Comparison of ENCODE assay signal across 18 cellular contexts in genomic region chr15:69343133-69343532, GRCh38. TPM values are rescaled to one million over a fixed set of nuclear protein-coding genes. Genes with fewer than 3 reads are reported as not detected.
DNase-seq lines count a peak whose midpoint lies in the region; ATAC-seq and TF ChIP-seq lines count a peak whose summit lies in the region.
"Had no signal": no experiment of that assay in that cellular context is flagged by ENCODE, and none has a peak within 500 bp of the region (broad histone marks: within the 10 kb centered on the region; RNA-seq: fewer than 3 reads in every experiment).

No MANE protein-coding gene starts in this region.

- H3K9me3 ChIP-seq in HUES6 (ENCODE audit: control insufficient read depth, insufficient read depth, low read depth, low read length): no peaks in the 10 kb centered on the region
- H3K9me3 ChIP-seq in adrenal gland (replicated peaks in 1 of 3): no peaks in the 10 kb centered on the region
- H3K9me3 ChIP-seq in iPS-20b (ENCODE audit: insufficient read depth, low read depth, low read length): no peaks in the 10 kb centered on the region
- H3K9me3 ChIP-seq: BLaER1 had no signal

- no peak overlapping the region for H2AFZ ChIP-seq in GM23338
- H2AFZ ChIP-seq: GM23248 had no signal

- no peak for TF ChIP-seq POLR2A in adrenal gland (IDR thresholded peaks at IDR 0.05)

- peaks cover 9% of the 10 kb centered on the region for H3K27me3 Mint-ChIP-seq in GM23338 (ENCODE audit: insufficient read depth, low read depth, poor library complexity)

- no peaks in the 10 kb centered on the region for H3K9me3 Mint-ChIP-seq in GM23338
- H3K9me3 Mint-ChIP-seq: CD8-positive, alpha-beta memory T cell; IgD-negative memory B cell had no signal

- peaks cover 31% of the 10 kb centered on the region for H3K4me1 ChIP-seq in GM23338 (ENCODE audit: insufficient read depth)
- peaks cover 23% of the 10 kb centered on the region for H3K4me1 ChIP-seq in HUES6 (ENCODE audit: control insufficient read depth, insufficient read depth, low read length)
- H3K4me1 ChIP-seq in adrenal gland (replicated peaks in 1 of 2): peaks cover 0 to 13% of the 10 kb centered on the region in 2 donors
- peaks cover 24% of the 10 kb centered on the region for H3K4me1 ChIP-seq in iPS-20b (ENCODE audit: insufficient read depth, low read length)
- H3K4me1 ChIP-seq: BLaER1 had no signal

- H3K36me3 Mint-ChIP-seq in GM23338 (ENCODE audit: low read depth): peaks cover 8% of the 10 kb centered on the region; the same call in 2 of the 3 replicates
- H3K36me3 Mint-ChIP-seq: CD8-positive, alpha-beta memory T cell had no signal

- no peaks in the 10 kb centered on the region for H3K79me2 ChIP-seq in GM23338 (replicated peaks; ENCODE audit: insufficient read depth)

- no peaks in the 10 kb centered on the region for H3K9me2 ChIP-seq in GM23338 (ENCODE audit: insufficient read depth)

- intact Hi-C loops in adrenal gland (cut with DNase I): no loop called here

- H3F3A ChIP-seq in GM23338 (replicated peaks; ENCODE audit: low read depth): no peaks in the 10 kb centered on the region

- H3K27me3 ChIP-seq in GM23338 (ENCODE audit: insufficient read depth): no peaks in the 10 kb centered on the region
- H3K27me3 ChIP-seq in HUES6 (ENCODE audit: control insufficient read depth, insufficient read depth, low read length): no peaks in the 10 kb centered on the region
- no peaks in the 10 kb centered on the region for H3K27me3 ChIP-seq in adrenal gland
- no peaks in the 10 kb centered on the region for H3K27me3 ChIP-seq in iPS-20b (ENCODE audit: insufficient read depth, low read length)
- H3K27me3 ChIP-seq: BLaER1 had no signal

- 0 out of 2 replicates have a peak overlapping the region, but pooled peaks have one; percentile 1 for H3K4me3 ChIP-seq in GM23338
- H3K4me3 ChIP-seq in HUES6 (ENCODE audit: low read depth, low read length): no peak overlapping the region
- H3K4me3 ChIP-seq in adrenal gland: no peak overlapping the region
- peak overlapping the region; percentile 3; the same call in 1 of the 2 replicates for H3K4me3 ChIP-seq in iPS-20b (ENCODE audit: low read length)
- H3K4me3 ChIP-seq: BLaER1, GM23248 had no signal

- H3K4me2 ChIP-seq in GM23338: peak overlapping the region; percentile 28
- H3K4me2 ChIP-seq: BLaER1 had no signal

- H3K36me3 ChIP-seq in GM23338 (ENCODE audit: insufficient read depth) (no peaks in the 10 kb centered on the region), HUES6 (ENCODE audit: control insufficient read depth, insufficient read depth, low read length) (no peaks in the 10 kb centered on the region), adrenal gland (replicated peaks in 1 of 2) (no peaks in the 10 kb centered on the region), iPS-20b (ENCODE audit: insufficient read depth, low read depth, low read length) (no peaks in the 10 kb centered on the region)
- H3K36me3 ChIP-seq: BLaER1 had no signal

- H3K27ac ChIP-seq in GM23338 (ENCODE audit: low read depth) (peak overlapping the region; percentile 58; the same call in 1 of the 2 replicates), HUES6 (ENCODE audit: low read depth, low read length) (peak overlapping the region; percentile 5; the same call in 1 of the 2 replicates), adrenal gland (peak overlapping the region in 3 of 5 donors; percentile 24 to 44 (median 43)), iPS-20b (ENCODE audit: low read length) (peak overlapping the region; percentile 6)
- H3K27ac ChIP-seq: BLaER1, GM23248, HL-60 had no signal

- no peak for TF ChIP-seq CTCF in GM23338 (conservative IDR thresholded peaks at IDR 0.05; ENCODE audit: low read depth in 2 of 2)
- TF ChIP-seq CTCF in adrenal gland (IDR thresholded peaks at IDR 0.05): no peak

- H3K4me1 Mint-ChIP-seq in GM23338: peaks cover 28% of the 10 kb centered on the region
- H3K4me1 Mint-ChIP-seq: CD8-positive, alpha-beta memory T cell; IgD-negative memory B cell had no signal

- DNase-seq in GM23338 (ENCODE audit: low spot score) (peak; percentile 31), adrenal gland (peak in 2 of 7 donors; percentile 24 to 34), NCI-H510A (lab: John Stamatoyannopoulos, UW) (no peak), COLO668 (lab: John Stamatoyannopoulos, UW; ENCODE audit: unreplicated experiment) (no peak), HCEC 1CT (no peak)
- DNase-seq in activated CD4-positive, alpha-beta T cell treated with anti-CD3 and anti-CD28 coated beads for 1 hour: no peak
- DNase-seq: 8988T; AML-193; Calu3; CD8-positive, alpha-beta memory T cell; DMS 273 treated with DMSO at 0.1 percent for 48 hours; GM23248 had no signal

- 0 out of 3 replicates have a peak overlapping the region, but pooled peaks have one; percentile 3 for H3K4me3 Mint-ChIP-seq in GM23338
- H3K4me3 Mint-ChIP-seq: CD8-positive, alpha-beta memory T cell; IgD-negative memory B cell had no signal

- peak; percentile 81 for ATAC-seq in GM23338
- ATAC-seq: HCT116 had no signal

- H3K9ac ChIP-seq in HUES6 (ENCODE audit: low read length) (no peak overlapping the region), iPS-20b (ENCODE audit: low read depth, low read length) (peak overlapping the region; percentile 12; the same call in 1 of the 2 replicates)
- H3K9ac ChIP-seq: BLaER1, GM23248 had no signal

- H3K27ac Mint-ChIP-seq in GM23338: peak overlapping the region; percentile 81
- H3K27ac Mint-ChIP-seq: CD8-positive, alpha-beta memory T cell had no signal

- WGBS in adrenal gland, 4 donors: 7 to 13% (median 11%) methylated on average over 2 of the region's 2 CpGs

- H4K20me1 ChIP-seq in GM23338 (replicated peaks; ENCODE audit: insufficient read depth): no peaks in the 10 kb centered on the region
- H4K20me1 ChIP-seq: BLaER1 had no signal

TF ChIP-seq in GM23338, 12 proteins besides CTCF, POLR2A, EP300 and RAD21 (continues in another document):
- no peak for TF ChIP-seq ZNF462 (CRISPR knock-in tag; IDR thresholded peaks at IDR 0.05)

RNA-seq across cellular contexts. Expression of gene PAQR5, which starts 44.4 kb away (rescaled TPM):
- total RNA-seq in GM23338 (2014; rRNA removed; shearing (Covaris generic)): 14.5 and 17.7 TPM in 2 replicates
- polyA plus RNA-seq in GM23338 (2016; fragmentation: Nextera tagmentation; extraction: Ambion mirVana) (8.7 and 10.0 TPM in 2 replicates), adrenal gland (10 to 100 TPM; 11.7 to 28.0 (median 13.6) TPM)
- total RNA-seq in adrenal gland: 10 to 100 TPM; 31.8 to 78.2 (median 51.7) TPM
- total RNA-seq: CD8-positive, alpha-beta memory T cell had no signal
- polyA plus RNA-seq: CD8-positive, alpha-beta memory T cell; IgD-negative memory B cell had no signal

Comparison
In these comparisons a context has a peak if more than half of its experiments do, and no peak if none do; other contexts are left out.
1. H3K27ac ChIP-seq: peak in every context shown above with its lines; median percentile 58 in GM23338; 43 in adrenal gland; 6 in iPS-20b; 5 in HUES6.
2. H3K4me3 ChIP-seq: peak in GM23338 (single experiment) and iPS-20b (single experiment); none in HUES6 (single experiment) and adrenal gland (0 of 4).